25 cellular contexts compared by ENCODE assay signal in genomic region chr9:8652282-8652681, GRCh38.
DNase-seq lines count a peak whose midpoint lies in the region; ATAC-seq and TF ChIP-seq lines count a peak whose summit lies in the region.
"Had no signal": no experiment of that assay in that cellular context is flagged by ENCODE, and none has a peak within 500 bp of the region (broad histone marks: within the 10 kb centered on the region; RNA-seq: fewer than 3 reads in every experiment).

No MANE protein-coding gene starts in this region.

- peaks cover 15% of the 10 kb centered on the region for H3K79me2 ChIP-seq in neural progenitor cell (ENCODE audit: low read depth)

- no peak for ATAC-seq in body of pancreas
- ATAC-seq in HG03457 (IDR thresholded peaks at IDR 0.05; ENCODE audit: unreplicated experiment) = no peak
- ATAC-seq in GM18505 (IDR thresholded peaks at IDR 0.05; ENCODE audit: unreplicated experiment) = no peak
- ATAC-seq: activated T-cell treated with anti-CD3 and anti-CD28 coated beads, Interleukin-2, amount 50 U/mL, for 72 hours; effector memory CD8-positive, alpha-beta T cell; Panc1 had no signal

- H3K4me1 Mint-ChIP-seq in brain (peaks cover 73% of the 10 kb centered on the region), neural progenitor cell (peaks cover 28% of the 10 kb centered on the region)
- H3K4me1 Mint-ChIP-seq: activated CD4-positive, alpha-beta T cell treated with anti-CD3 and anti-CD28 coated beads, Interleukin-2, amount 10 ng/mL, durations not matched to agents 7 days and 5 days had no signal

- no peak overlapping the region for H3K27ac ChIP-seq in neural progenitor cell
- no peak overlapping the region for H3K27ac ChIP-seq in body of pancreas
- H3K27ac ChIP-seq: coronary artery, neutrophil, tibial nerve, WERI-Rb-1 had no signal

- peak overlapping the region; percentile 33 for H3K4me2 ChIP-seq in neural progenitor cell

- peak overlapping the region; percentile 32 to 77 (median 70) for H3K4me3 Mint-ChIP-seq in brain
- no peak overlapping the region for H3K4me3 Mint-ChIP-seq in neural progenitor cell
- H3K4me3 Mint-ChIP-seq: activated CD4-positive, alpha-beta T cell treated with anti-CD3 and anti-CD28 coated beads, Interleukin-2, amount 10 ng/mL, durations not matched to agents 7 days and 5 days; activated T-cell treated with anti-CD3 and anti-CD28 coated beads, Interleukin-2, amount 50 U/mL, for 72 hours; effector memory CD8-positive, alpha-beta T cell; stimulated activated naive CD8-positive, alpha-beta T cell treated with anti-CD3 and anti-CD28 coated beads, Interleukin-15, Interleukin-2, amounts not matched to agents 100 ng/mL and 50 ng/mL, for 24 hours had no signal

- H3K9me3 Mint-ChIP-seq in brain (no peaks in the 10 kb centered on the region), neural progenitor cell (no peaks in the 10 kb centered on the region)
- H3K9me3 Mint-ChIP-seq: activated CD4-positive, alpha-beta T cell treated with anti-CD3 and anti-CD28 coated beads, Interleukin-2, amount 10 ng/mL, durations not matched to agents 7 days and 5 days; activated T-cell treated with anti-CD3 and anti-CD28 coated beads, Interleukin-2, amount 50 U/mL, for 72 hours; effector memory CD8-positive, alpha-beta T cell; stimulated activated naive CD8-positive, alpha-beta T cell treated with anti-CD3 and anti-CD28 coated beads, Interleukin-15, Interleukin-2, amounts not matched to agents 100 ng/mL and 50 ng/mL, for 24 hours had no signal

- H3K4me3 ChIP-seq in neural progenitor cell (no peak overlapping the region), body of pancreas (no peak overlapping the region)
- H3K4me3 ChIP-seq: tibial nerve had no signal

- no peak overlapping the region for H2AFZ ChIP-seq in neural progenitor cell (replicated peaks)

- no peak overlapping the region for H3K9ac ChIP-seq in neural progenitor cell

- peaks cover 12% of the 10 kb centered on the region for H4K20me1 ChIP-seq in neural progenitor cell (ENCODE audit: low read depth)

- 52 to 55% methylated on average over 1 of the region's 1 CpG for WGBS in body of pancreas, 2 donors

- H3K36me3 ChIP-seq in neural progenitor cell (no peaks in the 10 kb centered on the region), body of pancreas (replicated peaks in 1 of 2; ENCODE audit: insufficient read depth in 1 of 2, low read depth in 2 of 2) (no peaks in the 10 kb centered on the region)
- H3K36me3 ChIP-seq: neutrophil, tibial nerve, WERI-Rb-1 had no signal

- H3K27me3 Mint-ChIP-seq in brain = no peaks in the 10 kb centered on the region
- no peaks in the 10 kb centered on the region for H3K27me3 Mint-ChIP-seq in neural progenitor cell (ENCODE audit: insufficient read depth, low read depth)
- H3K27me3 Mint-ChIP-seq: activated CD4-positive, alpha-beta T cell treated with anti-CD3 and anti-CD28 coated beads, Interleukin-2, amount 10 ng/mL, durations not matched to agents 7 days and 5 days; effector memory CD8-positive, alpha-beta T cell; progenitor cell of endocrine pancreas; stimulated activated naive CD8-positive, alpha-beta T cell treated with anti-CD3 and anti-CD28 coated beads, Interleukin-15, Interleukin-2, amounts not matched to agents 100 ng/mL and 50 ng/mL, for 24 hours had no signal

- peak overlapping the region; percentile 86 to 94 (median 92) for H3K27ac Mint-ChIP-seq in brain
- no peak overlapping the region for H3K27ac Mint-ChIP-seq in neural progenitor cell
- H3K27ac Mint-ChIP-seq: activated CD4-positive, alpha-beta T cell treated with anti-CD3 and anti-CD28 coated beads, Interleukin-2, amount 10 ng/mL, durations not matched to agents 7 days and 5 days; activated T-cell treated with anti-CD3 and anti-CD28 coated beads, Interleukin-2, amount 50 U/mL, for 72 hours; effector memory CD8-positive, alpha-beta T cell; progenitor cell of endocrine pancreas; stimulated activated naive CD8-positive, alpha-beta T cell treated with anti-CD3 and anti-CD28 coated beads, Interleukin-15, Interleukin-2, amounts not matched to agents 100 ng/mL and 50 ng/mL, for 24 hours had no signal

- peaks cover 12% of the 10 kb centered on the region for H3F3A ChIP-seq in neural progenitor cell (ENCODE audit: low read depth)

- H3K4me1 ChIP-seq in neural progenitor cell = peaks cover 17% of the 10 kb centered on the region
- H3K4me1 ChIP-seq in body of pancreas = no peaks in the 10 kb centered on the region
- H3K4me1 ChIP-seq: tibial nerve had no signal

- TF ChIP-seq POLR2A in body of pancreas (IDR thresholded peaks at IDR 0.05) (no peak), GM18505 (IDR thresholded peaks at IDR 0.05; ENCODE audit: borderline replicate concordance, extremely low read depth, insufficient read depth, insufficient read length) (no peak)

- H3K36me3 Mint-ChIP-seq in brain (peaks cover under 1% of the 10 kb centered on the region), neural progenitor cell (no peaks in the 10 kb centered on the region)

- H3K9me3 ChIP-seq in neural progenitor cell (ENCODE audit: low read depth) (no peaks in the 10 kb centered on the region), body of pancreas (no peaks in the 10 kb centered on the region)
- H3K9me3 ChIP-seq: neutrophil, tibial nerve had no signal

- H3K27me3 ChIP-seq in neural progenitor cell (no peaks in the 10 kb centered on the region), body of pancreas (no peaks in the 10 kb centered on the region)
- H3K27me3 ChIP-seq: neutrophil, tibial nerve had no signal

- peak; percentile 43 for DNase-seq in Ammon's horn (ENCODE audit: low spot score)
- DNase-seq in NCI-H1105 (lab: John Stamatoyannopoulos, UW) = peak; percentile 3
- no peak for DNase-seq in neural progenitor cell (ENCODE audit: low spot score)
- no peak for DNase-seq in body of pancreas
- DNase-seq: ACHN; activated CD4-positive, alpha-beta T cell treated with anti-CD3 and anti-CD28 coated beads, Interleukin-2, amount 10 ng/mL, durations not matched to agents 7 days and 5 days; activated naive CD4-positive, alpha-beta T cell treated with Interleukin-2 at 50 U/mL for 16 hours; activated T-cell treated with anti-CD3 and anti-CD28 coated beads, Interleukin-2, amount 50 U/mL, for 72 hours; effector memory CD8-positive, alpha-beta T cell; H7; mammary epithelial cell; NCI-H1092 treated with DMSO at 0.1 percent for 48 hours; NCI-H2081 treated with DMSO at 0.1 percent for 48 hours; SHP77 treated with DMSO at 0.1 percent for 48 hours; T1000; WERI-Rb-1 had no signal

- TF ChIP-seq CTCF in brain (conservative IDR thresholded peaks at IDR 0.05) (no peak), neural progenitor cell (IDR thresholded peaks at IDR 0.05) (no peak), body of pancreas (IDR thresholded peaks at IDR 0.05) (no peak)

- intact Hi-C loops in body of pancreas (cut with DNase I) = no loop called here

Comparison
In these comparisons a context has a peak if more than half of its experiments do, and no peak if none do; other contexts are left out.
1. DNase-seq: peak in Ammon's horn (single experiment) and NCI-H1105 (single experiment); none in neural progenitor cell (single experiment) and body of pancreas (0 of 4).